ENCODE assay signal across 8 cellular contexts in genomic region chr11:78000193-78000592, GRCh38. TPM values are rescaled to one million over a fixed set of nuclear protein-coding genes. Genes with fewer than 3 reads are reported as not detected.
DNase-seq lines count a peak whose midpoint lies in the region; ATAC-seq and TF ChIP-seq lines count a peak whose summit lies in the region.

No MANE protein-coding gene starts in this region.

- H3K9me3 ChIP-seq in RWPE2 (ENCODE audit: severe bottlenecking) (no peaks in the 10 kb centered on the region), adipocyte (ENCODE audit: control insufficient read depth, low read length) (no peaks in the 10 kb centered on the region)

- H3K4me1 ChIP-seq in RWPE2 (ENCODE audit: insufficient read depth, poor library complexity, severe bottlenecking): no peaks in the 10 kb centered on the region
- H3K4me1 ChIP-seq in adipocyte (ENCODE audit: control insufficient read depth, insufficient read depth, low read length): peaks cover 6% of the 10 kb centered on the region

- peak; percentile 85 for TF ChIP-seq CTCF in RWPE2 (IDR thresholded peaks at IDR 0.05; ENCODE audit: poor library complexity, severe bottlenecking)

- no peak overlapping the region for H3K4me3 ChIP-seq in RWPE2 (ENCODE audit: severe bottlenecking)
- H3K4me3 ChIP-seq in adipocyte (ENCODE audit: low read length): no peak overlapping the region
- H3K4me3 ChIP-seq in skeletal muscle cell (ENCODE audit: low read depth, low read length): no peak overlapping the region

- H3K27ac ChIP-seq in RWPE2 (ENCODE audit: poor library complexity, severe bottlenecking): no peak overlapping the region

- H3K27me3 ChIP-seq in RWPE2 (ENCODE audit: insufficient read depth, poor library complexity, severe bottlenecking): no peaks in the 10 kb centered on the region
- no peaks in the 10 kb centered on the region for H3K27me3 ChIP-seq in adipocyte (replicated peaks; ENCODE audit: control insufficient read depth, insufficient read depth, low read length)

- peak; percentile 53 for DNase-seq in CD1c-positive myeloid dendritic cell (ENCODE audit: extremely low spot score)
- peak; percentile 41 for DNase-seq in MV-4-11 (lab: John Stamatoyannopoulos, UW)
- no peak for DNase-seq in RWPE2 (ENCODE audit: low spot score)
- DNase-seq in adipocyte (ENCODE audit: low read depth): peak; percentile 86
- no peak for DNase-seq in left ventricle myocardium superior
- peak; percentile 29 for DNase-seq in skeletal muscle cell (ENCODE audit: low read depth)

- H3K36me3 ChIP-seq in RWPE2 (ENCODE audit: low read depth) (no peaks in the 10 kb centered on the region), adipocyte (ENCODE audit: control insufficient read depth, insufficient read depth, low read length, severe bottlenecking) (no peaks in the 10 kb centered on the region)

- intact Hi-C loops in left ventricle myocardium superior (cut with micrococcal nuclease): no loop called here

- no peak overlapping the region for H3K9ac ChIP-seq in adipocyte (ENCODE audit: low read length)

- peak; percentile 54 for ATAC-seq in GM19395 (IDR thresholded peaks at IDR 0.05; ENCODE audit: unreplicated experiment)
- ATAC-seq in RWPE2 (ENCODE audit: low read depth): peak; percentile 88
- peak; percentile 64 for ATAC-seq in left ventricle myocardium superior
- no peak for ATAC-seq in GM21528 (IDR thresholded peaks at IDR 0.05; ENCODE audit: low FRiP score, unreplicated experiment)

RNA-seq across cellular contexts. Expression of gene INTS4, which starts 5.7 kb away (rescaled TPM):
- 14.5 TPM for total RNA-seq in left ventricle myocardium superior

RNA-seq across cellular contexts. Expression of gene KCTD14, which starts 22.9 kb away (rescaled TPM):
- total RNA-seq in left ventricle myocardium superior: 0.15 TPM

Comparison
In these comparisons a context has a peak if more than half of its experiments do, and no peak if none do; other contexts are left out.
1. DNase-seq: peak in CD1c-positive myeloid dendritic cell (single experiment), MV-4-11 (single experiment), adipocyte (single experiment) and skeletal muscle cell (single experiment); none in RWPE2 (single experiment) and left ventricle myocardium superior (single experiment).